17 cellular contexts compared by ENCODE assay signal in the genomic region with DNA sequence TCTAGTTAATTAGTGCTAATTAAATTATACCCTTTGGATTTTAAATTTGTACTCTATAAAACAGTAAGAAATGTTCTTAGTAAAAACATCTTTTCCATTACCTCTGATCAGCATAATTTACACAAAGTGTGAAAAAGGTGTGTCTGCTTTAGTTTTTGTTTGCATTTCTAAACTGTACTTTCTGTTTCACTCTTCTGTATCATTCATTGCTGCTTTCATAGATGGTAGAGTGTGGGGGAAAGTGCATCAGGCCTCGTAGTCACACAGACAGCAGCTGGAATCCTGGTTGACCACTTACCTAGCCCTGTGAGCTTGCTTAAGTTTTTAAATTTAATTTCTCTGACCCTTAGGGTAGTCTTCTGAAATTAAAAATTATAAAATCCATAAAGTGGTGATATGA.
DNase-seq lines count a peak whose midpoint lies in the region; ATAC-seq, FAIRE-seq and TF ChIP-seq lines count a peak whose summit lies in the region.
"Had no signal": no experiment of that assay in that cellular context is flagged by ENCODE, and none has a peak within 500 bp of the region (broad histone marks: within the 10 kb centered on the region; RNA-seq: fewer than 3 reads in every experiment).

No MANE protein-coding gene starts in this region.

- H3K27me3 Mint-ChIP-seq in nephron progenitor cell (ENCODE audit: low read depth, poor library complexity) (peaks cover 7% of the 10 kb centered on the region), T-cell (peaks cover 0 to 7% of the 10 kb centered on the region in 2 donors)

- H3K9me3 ChIP-seq in suprapubic skin, result no peaks in the 10 kb centered on the region
- H3K9me3 ChIP-seq: Peyer's patch had no signal

- CTCF ChIA-PET in T-cell (lab: Charles Lee), result no interaction called here

- H3K4me1 ChIP-seq in KMS-11 (ENCODE audit: low read depth, poor library complexity, severe bottlenecking) (peaks cover 13% of the 10 kb centered on the region), suprapubic skin (no peaks in the 10 kb centered on the region)
- H3K4me1 ChIP-seq: parathyroid adenoma, Peyer's patch had no signal

- peaks cover 28% of the 10 kb centered on the region for H3K4me1 Mint-ChIP-seq in nephron progenitor cell
- H3K4me1 Mint-ChIP-seq in T-cell, result no peaks in the 10 kb centered on the region

- TF ChIP-seq EP300 in suprapubic skin (IDR thresholded peaks at IDR 0.05), result no peak

- H3K4me3 Mint-ChIP-seq in nephron progenitor cell, result no peak overlapping the region
- no peak overlapping the region for H3K4me3 Mint-ChIP-seq in T-cell

- peak overlapping the region; percentile 53 for H2AFZ ChIP-seq in KMS-11 (ENCODE audit: low read depth)
- H2AFZ ChIP-seq: parathyroid adenoma had no signal

- H3K27ac Mint-ChIP-seq in nephron progenitor cell (no peak overlapping the region), T-cell (no peak overlapping the region)

- POLR2A ChIA-PET in T-cell (lab: Charles Lee), result no interaction called here

- H3K4me3 ChIP-seq in KMS-11 (IDR thresholded peaks at IDR 0.05; ENCODE audit: insufficient read depth, low read depth, low read length), result no peak overlapping the region
- no peak overlapping the region for H3K4me3 ChIP-seq in suprapubic skin
- H3K4me3 ChIP-seq: lung, Peyer's patch had no signal

- no peak for TF ChIP-seq CTCF in KMS-11 (conservative IDR thresholded peaks at IDR 0.05; ENCODE audit: low read depth, low read length)
- no peak for TF ChIP-seq CTCF in nephron progenitor cell (IDR thresholded peaks at IDR 0.05)
- TF ChIP-seq CTCF in suprapubic skin (IDR thresholded peaks at IDR 0.05), result no peak

- H3K36me3 ChIP-seq in KMS-11 (ENCODE audit: insufficient read depth) (no peaks in the 10 kb centered on the region), suprapubic skin (no peaks in the 10 kb centered on the region)
- H3K36me3 ChIP-seq: Peyer's patch had no signal

- H4K20me1 ChIP-seq in KMS-11 (ENCODE audit: insufficient read depth), result no peaks in the 10 kb centered on the region

- H3K4me2 ChIP-seq in KMS-11, result peak overlapping the region; percentile 80

- H3K27me3 ChIP-seq in KMS-11 (ENCODE audit: insufficient read depth, low read depth) (no peaks in the 10 kb centered on the region), suprapubic skin (no peaks in the 10 kb centered on the region)
- H3K27me3 ChIP-seq: Peyer's patch had no signal

- H3K9me3 Mint-ChIP-seq in nephron progenitor cell (no peaks in the 10 kb centered on the region), T-cell (peaks cover 0 to 8% (median 0%) of the 10 kb centered on the region in 3 donors)

- H3K9ac ChIP-seq in KMS-11, result no peak overlapping the region; the same call in 1 of the 2 replicates
- H3K9ac ChIP-seq: parathyroid adenoma had no signal

- peak; percentile 93 for ATAC-seq in GM21367 (IDR thresholded peaks at IDR 0.05; ENCODE audit: unreplicated experiment)
- ATAC-seq in HG02943 (IDR thresholded peaks at IDR 0.05; ENCODE audit: low read depth, unreplicated experiment), result peak; percentile 92
- ATAC-seq in T-cell (replicated peaks in 1 of 4), result no peak

- H3K36me3 Mint-ChIP-seq in nephron progenitor cell (ENCODE audit: low read depth) (no peaks in the 10 kb centered on the region), T-cell (no peaks in the 10 kb centered on the region)

- no peak for TF ChIP-seq POLR2A in suprapubic skin (IDR thresholded peaks at IDR 0.05)

- no peaks in the 10 kb centered on the region for H3K79me2 ChIP-seq in KMS-11 (ENCODE audit: insufficient read depth, low read depth)
- H3K79me2 ChIP-seq: parathyroid adenoma had no signal

- DNase-seq in GM18507 (ENCODE audit: extremely low spot score, insufficient read length, low read depth) (no peak), dermis blood vessel endothelial cell (no peak), nephron progenitor cell (no peak), suprapubic skin (ENCODE audit: low spot score in 2 of 2) (no peak), T-cell (no peak)
- DNase-seq: activated CD8-positive, alpha-beta memory T cell treated with anti-CD3 and anti-CD28 coated beads, Interleukin-2, amount 50 U/mL, for 48 hours; amygdala; GOT3; KBM-7; Peyer's patch; stimulated activated naive CD4-positive, alpha-beta T cell had no signal

- 92% methylated on average over 1 of the region's 1 CpG for WGBS in suprapubic skin

- H3K27ac ChIP-seq in KMS-11 (peak overlapping the region; percentile 14; the same call in 1 of the 2 replicates), suprapubic skin (no peak overlapping the region)
- H3K27ac ChIP-seq: parathyroid adenoma, Peyer's patch had no signal

- peak; percentile 61 for FAIRE-seq in GM18507 (lab: Jason Lieb, UNC)
- FAIRE-seq: TTC549 had no signal

Comparison
In these comparisons a context has a peak if more than half of its experiments do, and no peak if none do; other contexts are left out.
1. ATAC-seq: peak in GM21367 (single experiment) and HG02943 (single experiment); none in T-cell (0 of 4).